ENCODE assay signal across 11 cellular contexts in genomic region chr16:67470314-67470713, GRCh38. TPM values are rescaled to one million over a fixed set of nuclear protein-coding genes. Genes with fewer than 3 reads are reported as not detected.
DNase-seq lines count a peak whose midpoint lies in the region; ATAC-seq and TF ChIP-seq lines count a peak whose summit lies in the region.
"Had no signal": no experiment of that assay in that cellular context is flagged by ENCODE, and none has a peak within 500 bp of the region (broad histone marks: within the 10 kb centered on the region; RNA-seq: fewer than 3 reads in every experiment).

No MANE protein-coding gene starts in this region.

- TF ChIP-seq CTCF in heart left ventricle (IDR thresholded peaks at IDR 0.05): no peak

- H3K27me3 ChIP-seq in heart left ventricle: no peaks in the 10 kb centered on the region

- H3K4me1 ChIP-seq in heart left ventricle: peaks cover 0 to 78% (median 45%) of the 10 kb centered on the region in 12 donors

- no peaks in the 10 kb centered on the region for H3K9me3 ChIP-seq in heart left ventricle

- no peak for TF ChIP-seq POLR2A in heart left ventricle (IDR thresholded peaks at IDR 0.05)

- ATAC-seq in heart left ventricle (peak; percentile 88 to 94 (median 90)), sciatic nerve (peak; percentile 65), esophagus mucosa (no peak), HG03432 (IDR thresholded peaks at IDR 0.05; ENCODE audit: unreplicated experiment) (no peak), GM18520 (IDR thresholded peaks at IDR 0.05; ENCODE audit: unreplicated experiment) (no peak)
- ATAC-seq: left colon; stimulated activated memory B cell treated with anti-CD40 and anti-IgM and Interleukin-4, amounts not matched to agents 10 μg/mL and 1 μg/mL and 100 μg/mL, for 72 hours had no signal

- peaks cover 0 to 11% (median 0%) of the 10 kb centered on the region in 9 donors for H3K36me3 ChIP-seq in heart left ventricle

- peak; percentile 33 for DNase-seq in GM04504 (ENCODE audit: low read depth)
- DNase-seq in SHP77 treated with DMSO at 0.1 percent for 48 hours (lab: John Stamatoyannopoulos, UW): peak; percentile 69
- peak; percentile 88 to 96 (median 92) for DNase-seq in heart left ventricle
- DNase-seq in sciatic nerve (ENCODE audit: low spot score): peak; percentile 82
- DNase-seq in activated CD4-positive, alpha-beta T cell treated with anti-CD3 and anti-CD28 coated beads for 48 hours: no peak
- DNase-seq: activated naive CD4-positive, alpha-beta T cell treated with anti-CD3 and anti-CD28 coated beads, Interleukin-2, amount 10 ng/mL, durations not matched to agents 7 days and 5 days; left colon had no signal

- intact Hi-C loops in heart left ventricle (cut with DNase I): no loop called here
- intact Hi-C loops in sciatic nerve (cut with DNase I): no loop called here

- H3K4me3 ChIP-seq in heart left ventricle: no peak overlapping the region

- H3K27ac ChIP-seq in heart left ventricle: peak overlapping the region in 3 of 12 donors; percentile 0 to 31 (median 25)

- 23 to 35% (median 28%) methylated on average over 7 of the region's 7 CpGs for WGBS in heart left ventricle, 4 donors

RNA-seq across cellular contexts. Expression of gene ATP6V0D1, which starts 10.6 kb away (rescaled TPM):
- total RNA-seq in heart left ventricle (100 to 1,000 TPM in 3 of 9 donors, 10 to 100 TPM in 6; 52.7 to 141 (median 68.5) TPM), sciatic nerve (46.4 TPM), esophagus mucosa (80.9 TPM)
- polyA plus RNA-seq in heart left ventricle: 100 to 1,000 TPM in 1 of 2 donors, 10 to 100 TPM in 1; 18.6 to 104 TPM

RNA-seq across cellular contexts. Expression of gene AGRP, which starts 13.0 kb away (rescaled TPM):
- not detected for total RNA-seq in heart left ventricle
- polyA plus RNA-seq in heart left ventricle: not detected
- total RNA-seq in sciatic nerve: not detected
- not detected for total RNA-seq in esophagus mucosa
- total RNA-seq: left colon had no signal

RNA-seq across cellular contexts. Expression of gene HSD11B2, which starts 39.4 kb away (rescaled TPM):
- total RNA-seq in heart left ventricle (under 1 TPM in 8 of 9 donors, not detected in 1; 0.32 to 1.00 (median 0.59) TPM), sciatic nerve (0.53 TPM), esophagus mucosa (6.6 TPM)
- polyA plus RNA-seq in heart left ventricle: under 1 TPM; 0.15 to 0.26 TPM

RNA-seq across cellular contexts. Expression of gene ZDHHC1, which starts 54.0 kb away (rescaled TPM):
- 10 to 100 TPM in 1 of 9 donors, 1 to 10 TPM in 8; 3.5 to 11.6 (median 5.4) TPM for total RNA-seq in heart left ventricle
- 1 to 10 TPM; 2.7 to 5.1 TPM for polyA plus RNA-seq in heart left ventricle
- total RNA-seq in sciatic nerve: 16.3 TPM
- total RNA-seq in esophagus mucosa: 3.8 TPM

RNA-seq across cellular contexts. Expression of gene RIPOR1, which starts 58.3 kb away (rescaled TPM):
- 100 to 1,000 TPM in 1 of 9 donors, 10 to 100 TPM in 8; 51.1 to 156 (median 69.4) TPM for total RNA-seq in heart left ventricle
- 10 to 100 TPM; 40.7 to 45.5 TPM for polyA plus RNA-seq in heart left ventricle
- total RNA-seq in sciatic nerve: 116 TPM
- total RNA-seq in esophagus mucosa: 14.3 TPM

Comparison
In these comparisons a context has a peak if more than half of its experiments do, and no peak if none do; other contexts are left out.
1. ATAC-seq: peak in heart left ventricle (4 of 4) and sciatic nerve (single experiment); none in esophagus mucosa (single experiment), HG03432 (single experiment) and GM18520 (single experiment).